Comparison of ENCODE assay signal across 8 cellular contexts in the genomic region with DNA sequence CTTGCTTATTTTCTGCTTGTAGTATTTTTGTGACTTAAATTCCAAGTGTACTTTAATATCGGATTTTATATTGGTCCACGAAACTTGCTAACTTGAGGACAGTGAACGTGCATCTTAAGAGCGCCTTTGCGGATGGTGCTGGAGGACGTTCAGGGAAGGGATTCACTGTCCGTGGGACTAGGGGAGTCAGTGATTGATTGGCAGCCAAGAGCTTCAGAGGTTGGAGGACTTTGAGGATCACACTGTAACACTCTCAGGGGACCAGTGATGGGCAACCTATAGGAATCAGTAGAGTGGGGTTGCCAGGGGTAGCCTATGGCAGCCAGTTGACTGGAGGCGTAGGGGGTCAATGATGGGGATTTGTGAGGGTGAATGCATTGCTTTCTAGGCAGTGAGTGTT. TPM values are rescaled to one million over a fixed set of nuclear protein-coding genes. Genes with fewer than 3 reads are reported as not detected.
A peak's percentile ranks its signal among the peaks of the same experiment; 100 is the strongest.
DNase-seq lines count a peak whose midpoint lies in the region; ATAC-seq and TF ChIP-seq lines count a peak whose summit lies in the region.

No MANE protein-coding gene starts in this region.

- peak overlapping the region; percentile 54; the same call in 1 of the 2 replicates for H3K9ac ChIP-seq in BLaER1

- TF ChIP-seq CTCF in LNCaP clone FGC (IDR thresholded peaks at IDR 0.05; ENCODE audit: control insufficient read depth, extremely low read depth, insufficient read depth) (no peak), dorsolateral prefrontal cortex (IDR thresholded peaks at IDR 0.05 in 54 of 56, conservative IDR thresholded peaks at IDR 0.05 in 2 of 56; ENCODE audit: low read depth in 1 of 56, partially characterized antibody in 56 of 56) (no peak)

- peaks cover 0 to 8% (median 1%) of the 10 kb centered on the region in 11 donors for H3K9me3 Mint-ChIP-seq in naive thymus-derived CD4-positive, alpha-beta T cell

- peaks cover under 1 to 16% (median 7%) of the 10 kb centered on the region in 5 donors for H3K27me3 Mint-ChIP-seq in naive thymus-derived CD4-positive, alpha-beta T cell

- peaks cover 12% of the 10 kb centered on the region for H3K4me1 ChIP-seq in BLaER1
- H3K4me1 ChIP-seq in naive thymus-derived CD4-positive, alpha-beta T cell (ENCODE audit: control insufficient read depth in 2 of 2, insufficient read depth in 2 of 2, low read length in 2 of 2): peaks cover 10 to 11% of the 10 kb centered on the region in 2 donors

- H3K4me3 Mint-ChIP-seq in naive thymus-derived CD4-positive, alpha-beta T cell: peak overlapping the region; percentile 82 to 99 (median 96)

- DNase-seq in LNCaP clone FGC (ENCODE audit: low read depth): no peak
- DNase-seq in dorsolateral prefrontal cortex: no peak
- peak in 1 of 9 donors; percentile 9 for DNase-seq in naive thymus-derived CD4-positive, alpha-beta T cell
- no peak for DNase-seq in inferior parietal cortex (ENCODE audit: extremely low spot score)
- DNase-seq in DMS53 (lab: John Stamatoyannopoulos, UW): no peak

- H3K4me2 ChIP-seq in BLaER1: peak overlapping the region; percentile 75

- H3K4me3 ChIP-seq in BLaER1: peak overlapping the region; percentile 66
- H3K4me3 ChIP-seq in LNCaP clone FGC (ENCODE audit: low read depth, low read length): peak overlapping the region; percentile 65
- H3K4me3 ChIP-seq in dorsolateral prefrontal cortex: peak overlapping the region; percentile 57 to 90 (median 77)
- peak overlapping the region; percentile 84 for H3K4me3 ChIP-seq in naive thymus-derived CD4-positive, alpha-beta T cell (ENCODE audit: low read length)

- no peaks in the 10 kb centered on the region for H4K20me1 ChIP-seq in BLaER1

- H3K9me3 ChIP-seq in BLaER1: no peaks in the 10 kb centered on the region
- H3K9me3 ChIP-seq in naive thymus-derived CD4-positive, alpha-beta T cell (ENCODE audit: control insufficient read depth in 2 of 3, low read length in 3 of 3): no peaks in the 10 kb centered on the region

- H3K4me1 Mint-ChIP-seq in naive thymus-derived CD4-positive, alpha-beta T cell: peaks cover 22 to 45% (median 34%) of the 10 kb centered on the region in 7 donors

- H3K27ac ChIP-seq in BLaER1 (0 out of 2 replicates have a peak overlapping the region, but pooled peaks have one; percentile 5), dorsolateral prefrontal cortex (peak overlapping the region in 21 of 59 donors; percentile 1 to 79 (median 56))
- no peak overlapping the region for H3K27ac ChIP-seq in naive thymus-derived CD4-positive, alpha-beta T cell (ENCODE audit: low read depth, low read length)

- POLR2A ChIA-PET in naive thymus-derived CD4-positive, alpha-beta T cell (lab: Charles Lee): no interaction called here

- ATAC-seq in naive thymus-derived CD4-positive, alpha-beta T cell: no peak
- ATAC-seq in GM18498 (IDR thresholded peaks at IDR 0.05; ENCODE audit: unreplicated experiment) (no peak), HG02885 (IDR thresholded peaks at IDR 0.05; ENCODE audit: poor library complexity, unreplicated experiment) (no peak)

- CTCF ChIA-PET in naive thymus-derived CD4-positive, alpha-beta T cell (lab: Charles Lee): interaction anchor here (0.6 kb wide), 1 partner anchor 146 kb away, joined by 3 read pairs; no protein-coding TSS in a partner anchor

- H3K27me3 ChIP-seq in BLaER1 (no peaks in the 10 kb centered on the region), dorsolateral prefrontal cortex (peaks cover 0 to 6% (median 0%) of the 10 kb centered on the region in 45 donors)
- H3K27me3 ChIP-seq in naive thymus-derived CD4-positive, alpha-beta T cell (ENCODE audit: control insufficient read depth in 2 of 2, insufficient read depth in 2 of 2, low read length in 2 of 2): no peaks in the 10 kb centered on the region

- intact Hi-C loops in dorsolateral prefrontal cortex (cut with DNase I): loop anchor here (1.0 to 5.0 kb wide), 3 partner anchors 22 to 464 kb away; partner anchors contain the start of gene CTU1 (in 1 of the 2)
- intact Hi-C loops in naive thymus-derived CD4-positive, alpha-beta T cell (cut with micrococcal nuclease): loop anchor here (1.0 to 5.0 kb wide), 4 partner anchors 23 to 601 kb away; partner anchors contain the start of genes CTU1 (in 1 of the 2) and ZNF836 (in 1 of the 2)

- H3K36me3 Mint-ChIP-seq in naive thymus-derived CD4-positive, alpha-beta T cell: peaks cover 13 to 45% (median 33%) of the 10 kb centered on the region in 5 donors

- peak overlapping the region in 8 of 9 donors; percentile 11 to 85 (median 48) for H3K27ac Mint-ChIP-seq in naive thymus-derived CD4-positive, alpha-beta T cell

- peaks cover 13% of the 10 kb centered on the region for H3K36me3 ChIP-seq in BLaER1
- peaks cover 0 to 11% (median 0%) of the 10 kb centered on the region in 3 experiments for H3K36me3 ChIP-seq in naive thymus-derived CD4-positive, alpha-beta T cell (ENCODE audit: control insufficient read depth in 2 of 3, insufficient read depth in 3 of 3, low read length in 3 of 3)

RNA-seq across cellular contexts. Expression of gene ZNF175, which starts 0.5 kb away (rescaled TPM):
- total RNA-seq in dorsolateral prefrontal cortex: 10 to 100 TPM; 13.2 to 30.4 (median 19.9) TPM
- 10 to 100 TPM in 3 of 5 experiments, 1 to 10 TPM in 2; 6.8 to 19.1 (median 10.2) TPM for total RNA-seq in naive thymus-derived CD4-positive, alpha-beta T cell
- polyA plus RNA-seq in naive thymus-derived CD4-positive, alpha-beta T cell: 1 to 10 TPM; 2.6 to 4.8 TPM

RNA-seq across cellular contexts. Expression of gene SIGLEC6, which starts 40.1 kb away (rescaled TPM):
- 1 to 10 TPM in 2 of 120 experiments, under 1 TPM in 25, not detected in 93; 0.25 to 1.5 (median 0.62) TPM for total RNA-seq in dorsolateral prefrontal cortex
- 1 to 10 TPM in 1 of 5 experiments, under 1 TPM in 4; 0.46 to 2.5 (median 0.64) TPM for total RNA-seq in naive thymus-derived CD4-positive, alpha-beta T cell
- not detected for polyA plus RNA-seq in naive thymus-derived CD4-positive, alpha-beta T cell

RNA-seq across cellular contexts. Expression of gene SIGLEC5, which starts 58.6 kb away (rescaled TPM):
- total RNA-seq in dorsolateral prefrontal cortex: 1 to 10 TPM in 15 of 120 experiments, under 1 TPM in 45, not detected in 60; 0.20 to 3.3 (median 0.68) TPM
- 1 to 10 TPM in 1 of 5 experiments, under 1 TPM in 1, not detected in 3; 0.24 to 2.4 TPM for total RNA-seq in naive thymus-derived CD4-positive, alpha-beta T cell
- polyA plus RNA-seq in naive thymus-derived CD4-positive, alpha-beta T cell: not detected
